In the genomic region with DNA sequence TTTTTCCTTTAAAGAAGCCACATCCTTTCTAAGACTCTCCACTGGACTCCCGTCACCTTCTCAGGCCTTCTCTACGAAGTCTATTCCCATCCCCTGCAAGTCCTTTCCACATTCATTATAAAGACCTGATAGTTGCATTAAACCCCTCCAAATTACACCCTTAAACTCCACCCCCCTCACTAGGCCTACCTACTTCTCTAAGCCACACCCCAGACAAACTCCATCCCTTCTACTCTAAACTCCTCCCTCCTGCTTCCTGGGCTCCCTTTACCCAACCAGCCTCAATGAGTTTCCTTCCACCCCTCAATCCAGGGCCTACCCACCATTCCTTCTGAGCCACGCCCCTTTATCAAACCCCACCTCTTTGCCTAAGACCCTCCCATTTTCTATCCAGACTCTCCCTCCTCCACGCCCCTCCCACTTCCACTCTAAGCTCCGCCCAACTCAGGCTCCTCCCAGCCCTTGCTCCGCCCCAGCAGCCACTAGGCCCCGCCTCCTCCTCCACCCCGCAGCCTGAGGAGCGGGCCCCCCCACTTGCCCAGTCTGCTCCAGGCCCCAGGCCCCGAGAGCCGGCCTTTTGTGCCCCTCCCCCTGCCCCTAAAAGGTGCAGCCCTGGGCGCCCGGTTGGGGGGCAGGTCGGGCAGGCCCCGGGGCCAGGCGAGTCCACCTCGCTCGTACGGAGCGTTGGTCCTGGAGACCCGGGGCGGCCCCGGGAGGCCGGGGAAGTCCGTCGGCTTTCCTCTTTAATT, we compare ENCODE assay signal across 8 cellular contexts. TPM values are rescaled to one million over a fixed set of nuclear protein-coding genes. Genes with fewer than 3 reads are reported as not detected.
DNase-seq lines count a peak whose midpoint lies in the region; ATAC-seq and TF ChIP-seq lines count a peak whose summit lies in the region.

No MANE protein-coding gene starts in this region.

- peak overlapping the region; percentile 99 for H3K27ac ChIP-seq in layer of hippocampus (ENCODE audit: low read depth, low read length)

- DNase-seq in AG09319 (ENCODE audit: extremely low read depth, low read depth) (peak; percentile 90), NCI-H446 treated with DMSO at 0.1 percent for 48 hours (lab: John Stamatoyannopoulos, UW) (peak; percentile 89), cerebellum (ENCODE audit: low spot score) (peak; percentile 93)
- DNase-seq in activated CD4-positive, alpha-beta T cell treated with anti-CD3 and anti-CD28 coated beads for 1 hour, result peak; percentile 88
- peak; percentile 73 to 96 (median 88) for DNase-seq in stimulated activated CD4-positive, alpha-beta T cell treated with anti-CD3 and anti-CD28 coated beads, Interleukin-1b, Interleukin-23, amount 100 ng/mL, for 24 hours (ENCODE audit: low read depth in 4 of 4, low spot score in 1 of 4)

- H3K27me3 ChIP-seq in layer of hippocampus (ENCODE audit: control insufficient read depth, insufficient read depth, low read length), result no peaks in the 10 kb centered on the region

- ATAC-seq in GM19035 (IDR thresholded peaks at IDR 0.05; ENCODE audit: unreplicated experiment) (peak; percentile 59), HG03342 (IDR thresholded peaks at IDR 0.05; ENCODE audit: unreplicated experiment) (peak; percentile 51)

- no peak for TF ChIP-seq CTCF in AG09319 (IDR thresholded peaks at IDR 0.05; ENCODE audit: low read depth, low read length)

RNA-seq across cellular contexts. Expression of a gene that starts 0.4 kb away (rescaled TPM):
- total RNA-seq in cerebellum, result 2.2 TPM

RNA-seq across cellular contexts. Expression of a gene that starts 1.2 kb away (rescaled TPM):
- 3.6 TPM for total RNA-seq in cerebellum

RNA-seq across cellular contexts. Expression of a gene that starts 6.6 kb away (rescaled TPM):
- total RNA-seq in cerebellum, result 1.7 TPM

RNA-seq across cellular contexts. Expression of a gene that starts 18.2 kb away (rescaled TPM):
- total RNA-seq in cerebellum, result 3.9 TPM

RNA-seq across cellular contexts. Expression of a gene that starts 25.5 kb away (rescaled TPM):
- 3.6 TPM for total RNA-seq in cerebellum

Comparison
In these comparisons a context has a peak if more than half of its experiments do, and no peak if none do; other contexts are left out.
1. Peak in every context shown above with its lines: DNase-seq, ATAC-seq and H3K27ac ChIP-seq.